16 cellular contexts compared by ENCODE assay signal in the genomic region with DNA sequence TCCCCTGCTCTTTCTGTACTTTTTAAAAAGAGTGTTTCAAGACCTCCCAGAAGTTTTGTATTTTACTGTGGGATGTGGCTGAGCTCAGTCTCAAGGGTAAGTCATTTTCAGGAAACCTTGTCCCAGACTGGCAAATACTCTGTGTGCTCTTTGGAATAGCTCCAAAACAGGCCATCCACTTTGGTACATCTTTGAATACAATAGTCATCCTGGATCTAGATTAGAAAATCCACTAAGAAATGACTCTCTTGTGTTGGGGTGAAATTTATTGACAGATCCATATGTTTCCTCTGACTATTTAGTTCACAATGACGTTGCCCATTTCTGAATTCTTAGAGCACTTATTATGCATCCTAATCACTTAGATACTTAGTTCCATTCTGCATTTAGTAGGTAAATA.
DNase-seq lines count a peak whose midpoint lies in the region; ATAC-seq, FAIRE-seq and TF ChIP-seq lines count a peak whose summit lies in the region.
"Had no signal": no experiment of that assay in that cellular context is flagged by ENCODE, and none has a peak within 500 bp of the region (broad histone marks: within the 10 kb centered on the region; RNA-seq: fewer than 3 reads in every experiment).

No MANE protein-coding gene starts in this region.

- peak; percentile 19 for DNase-seq in EH (ENCODE audit: low read depth)
- no peak for DNase-seq in H54 (ENCODE audit: insufficient read length, low spot score)
- peak; percentile 43 for DNase-seq in RCC 7860 (ENCODE audit: low spot score)
- DNase-seq in NCI-H1092 treated with DMSO at 0.1 percent for 48 hours (lab: John Stamatoyannopoulos, UW) = no peak
- no peak for DNase-seq in stimulated activated CD4-positive, alpha-beta T cell treated with anti-CD3 and anti-CD28 coated beads, Interleukin-15, amount 100 ng/mL, for 24 hours
- DNase-seq in stimulated activated CD4-positive, alpha-beta T cell treated with anti-CD3 and anti-CD28 coated beads, Interleukin-2, amount 100 ng/mL, for 48 hours = no peak
- no peak for DNase-seq in sciatic nerve (ENCODE audit: low spot score)
- DNase-seq: C1 segment of cervical spinal cord, DMS 273 treated with DMSO at 0.1 percent for 48 hours, NCI-H1417, NCI-H2029 treated with DMSO at 0.1 percent for 48 hours, NCI-H524, RPMI8226 had no signal

- intact Hi-C loops in sciatic nerve (cut with DNase I) = no loop called here

- no CpG with 5 or more reads among the region's 1 CpG for WGBS in mesodermal cell (ENCODE audit: insufficient coverage in 2 of 2), 2 experiments

- no peak for TF ChIP-seq POLR2A in H54 (IDR thresholded peaks at IDR 0.05; ENCODE audit: low read depth, low read length)

- peak; percentile 76 for FAIRE-seq in H54 (lab: Jason Lieb, UNC)
- no peak for FAIRE-seq in RCC 7860 (lab: Jason Lieb, UNC)
- FAIRE-seq: HepG2 had no signal

- ATAC-seq in sciatic nerve = no peak

- peak overlapping the region; percentile 55 for H3K27ac ChIP-seq in mesodermal cell (ENCODE audit: low read depth, low read length, severe bottlenecking)
- H3K27ac ChIP-seq: SK-N-MC had no signal

- no peaks in the 10 kb centered on the region for H3K36me3 ChIP-seq in mesodermal cell (ENCODE audit: control insufficient read depth, insufficient read depth, low read length)

- peaks cover 5% of the 10 kb centered on the region for H3K4me1 ChIP-seq in mesodermal cell (ENCODE audit: control insufficient read depth, insufficient read depth, low read length, poor library complexity, severe bottlenecking)

- no peak overlapping the region for H3K4me3 ChIP-seq in mesodermal cell (ENCODE audit: extremely low read depth, insufficient read depth, low read length, poor library complexity, severe bottlenecking)
- H3K4me3 ChIP-seq: SK-N-MC had no signal

- no peaks in the 10 kb centered on the region for H3K9me3 ChIP-seq in mesodermal cell (ENCODE audit: control insufficient read depth, low read length)

Comparison
In these comparisons a context has a peak if more than half of its experiments do, and no peak if none do; other contexts are left out.
1. DNase-seq: peak in EH (single experiment) and RCC 7860 (single experiment); none in H54 (single experiment), NCI-H1092 treated with DMSO at 0.1 percent for 48 hours (single experiment), stimulated activated CD4-positive, alpha-beta T cell treated with anti-CD3 and anti-CD28 coated beads, Interleukin-15, amount 100 ng/mL, for 24 hours (single experiment), stimulated activated CD4-positive, alpha-beta T cell treated with anti-CD3 and anti-CD28 coated beads, Interleukin-2, amount 100 ng/mL, for 48 hours (0 of 2) and sciatic nerve (single experiment).